Comparison of ENCODE assay signal across 1 cellular context in the genomic region with DNA sequence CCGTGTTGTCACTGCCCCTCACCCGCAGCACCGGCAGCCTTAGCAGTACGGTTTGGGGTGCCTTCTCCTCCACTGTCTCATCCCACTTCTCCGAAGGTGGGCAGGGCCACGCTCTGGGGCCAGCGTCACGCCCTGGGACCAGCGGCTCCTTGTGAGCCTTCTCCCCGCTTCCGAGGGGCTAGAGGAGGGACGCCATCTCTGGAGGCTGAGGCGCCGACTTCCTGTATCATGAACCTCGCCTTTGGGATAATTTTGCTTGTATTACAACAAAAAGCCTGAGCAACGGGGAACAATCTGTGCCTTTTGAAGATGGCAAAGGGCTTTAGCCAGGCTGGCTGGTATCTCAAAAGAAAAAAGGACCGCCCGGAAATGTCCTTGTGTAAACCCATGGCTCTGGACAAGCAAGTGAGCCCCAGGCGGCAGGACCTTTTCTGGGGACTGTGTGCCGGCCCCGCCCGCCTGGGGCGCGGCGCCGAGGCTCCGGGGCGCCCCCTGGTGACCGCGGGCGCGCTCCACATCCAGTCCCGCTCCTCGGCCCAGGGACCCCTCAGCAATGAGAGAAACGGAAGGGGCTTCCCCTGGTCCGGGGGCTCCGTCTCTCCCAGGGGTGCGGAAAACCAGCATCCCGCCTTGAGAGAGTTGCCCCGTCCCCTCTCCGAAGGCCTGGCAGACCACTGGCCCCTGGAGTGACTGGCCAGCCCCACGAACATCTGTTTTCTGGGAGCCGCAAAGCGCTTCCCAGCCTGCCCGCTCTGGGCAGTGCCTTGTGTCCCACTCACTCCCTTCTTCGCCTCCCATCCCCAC.
TF ChIP-seq lines count a peak whose summit lies in the region.

No MANE protein-coding gene starts in this region.

TF ChIP-seq in GM12878, 131 proteins besides CTCF, POLR2A, EP300 and RAD21 (continues in another document):
- 0 out of 2 replicates have a peak, but pooled peaks have one; percentile 24 for TF ChIP-seq TCF3 (IDR thresholded peaks at IDR 0.05; ENCODE audit: borderline replicate concordance, insufficient read depth, low read depth, low read length)
- TF ChIP-seq JUNB (IDR thresholded peaks at IDR 0.05): no peak
- no peak for TF ChIP-seq POLR2AphosphoS5 (IDR thresholded peaks at IDR 0.05; ENCODE audit: low read length)
- TF ChIP-seq IRF3 (IDR thresholded peaks at IDR 0.05): no peak
- TF ChIP-seq SMC3 (IDR thresholded peaks at IDR 0.05; ENCODE audit: borderline replicate concordance, low read length): peak; percentile 89
- TF ChIP-seq POU2F2 (IDR thresholded peaks at IDR 0.05; ENCODE audit: borderline replicate concordance, low read depth, low read length): peak; percentile 10; the same call in 1 of the 3 replicates
- 0 out of 2 replicates have a peak, but pooled peaks have one; percentile 70 for TF ChIP-seq CBX5 (IDR thresholded peaks at IDR 0.05; ENCODE audit: low read depth)
- peak; percentile 88 for TF ChIP-seq SMARCA5 (IDR thresholded peaks at IDR 0.05)
- TF ChIP-seq RFX5 (IDR thresholded peaks at IDR 0.05; ENCODE audit: low read depth, low read length): no peak
- no peak for TF ChIP-seq MYB (IDR thresholded peaks at IDR 0.05; ENCODE audit: borderline replicate concordance, low read depth, low read length)
- no peak for TF ChIP-seq MEF2A (IDR thresholded peaks at IDR 0.05; ENCODE audit: insufficient read depth, low read depth, low read length)
- no peak for TF ChIP-seq ZNF217 (IDR thresholded peaks at IDR 0.05)
- TF ChIP-seq MTA2 (IDR thresholded peaks at IDR 0.05; ENCODE audit: low read depth): no peak
- no peak for TF ChIP-seq CHD1 (IDR thresholded peaks at IDR 0.05; ENCODE audit: low read depth, low read length)
- TF ChIP-seq, protein P1, sequence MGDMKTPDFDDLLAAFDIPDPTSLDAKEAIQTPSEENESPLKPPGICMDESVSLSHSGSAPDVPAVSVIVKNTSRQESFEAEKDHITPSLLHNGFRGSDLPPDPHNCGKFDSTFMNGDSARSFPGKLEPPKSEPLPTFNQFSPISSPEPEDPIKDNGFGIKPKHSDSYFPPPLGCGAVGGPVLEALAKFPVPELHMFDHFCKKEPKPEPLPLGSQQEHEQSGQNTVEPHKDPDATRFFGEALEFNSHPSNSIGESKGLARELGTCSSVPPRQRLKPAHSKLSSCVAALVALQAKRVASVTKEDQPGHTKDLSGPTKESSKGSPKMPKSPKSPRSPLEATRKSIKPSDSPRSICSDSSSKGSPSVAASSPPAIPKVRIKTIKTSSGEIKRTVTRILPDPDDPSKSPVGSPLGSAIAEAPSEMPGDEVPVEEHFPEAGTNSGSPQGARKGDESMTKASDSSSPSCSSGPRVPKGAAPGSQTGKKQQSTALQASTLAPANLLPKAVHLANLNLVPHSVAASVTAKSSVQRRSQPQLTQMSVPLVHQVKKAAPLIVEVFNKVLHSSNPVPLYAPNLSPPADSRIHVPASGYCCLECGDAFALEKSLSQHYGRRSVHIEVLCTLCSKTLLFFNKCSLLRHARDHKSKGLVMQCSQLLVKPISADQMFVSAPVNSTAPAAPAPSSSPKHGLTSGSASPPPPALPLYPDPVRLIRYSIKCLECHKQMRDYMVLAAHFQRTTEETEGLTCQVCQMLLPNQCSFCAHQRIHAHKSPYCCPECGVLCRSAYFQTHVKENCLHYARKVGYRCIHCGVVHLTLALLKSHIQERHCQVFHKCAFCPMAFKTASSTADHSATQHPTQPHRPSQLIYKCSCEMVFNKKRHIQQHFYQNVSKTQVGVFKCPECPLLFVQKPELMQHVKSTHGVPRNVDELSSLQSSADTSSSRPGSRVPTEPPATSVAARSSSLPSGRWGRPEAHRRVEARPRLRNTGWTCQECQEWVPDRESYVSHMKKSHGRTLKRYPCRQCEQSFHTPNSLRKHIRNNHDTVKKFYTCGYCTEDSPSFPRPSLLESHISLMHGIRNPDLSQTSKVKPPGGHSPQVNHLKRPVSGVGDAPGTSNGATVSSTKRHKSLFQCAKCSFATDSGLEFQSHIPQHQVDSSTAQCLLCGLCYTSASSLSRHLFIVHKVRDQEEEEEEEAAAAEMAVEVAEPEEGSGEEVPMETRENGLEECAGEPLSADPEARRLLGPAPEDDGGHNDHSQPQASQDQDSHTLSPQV (IDR thresholded peaks at IDR 0.05): 0 out of 2 replicates have a peak, but pooled peaks have one; percentile 49
- peak; percentile 44; the same call in 1 of the 2 replicates for TF ChIP-seq E2F4 (IDR thresholded peaks at IDR 0.05; ENCODE audit: low read depth, low read length)
- peak in 1 of 2 experiments; percentile 42; a peak in 1 of 4 replicates for TF ChIP-seq BHLHE40 (IDR thresholded peaks at IDR 0.05; ENCODE audit: borderline replicate concordance in 1 of 2, low read depth in 2 of 2, low read length in 1 of 2)
- no peak for TF ChIP-seq CREB1 (IDR thresholded peaks at IDR 0.05; ENCODE audit: low read depth)
- no peak for TF ChIP-seq KAT2A (conservative IDR thresholded peaks at IDR 0.05; ENCODE audit: control insufficient read depth, low read depth, low read length)
- TF ChIP-seq RBBP5 (conservative IDR thresholded peaks at IDR 0.05): no peak
- no peak; the same call in none of the 2 replicates for TF ChIP-seq IKZF1 (conservative IDR thresholded peaks at IDR 0.05)
- TF ChIP-seq, protein P2, sequence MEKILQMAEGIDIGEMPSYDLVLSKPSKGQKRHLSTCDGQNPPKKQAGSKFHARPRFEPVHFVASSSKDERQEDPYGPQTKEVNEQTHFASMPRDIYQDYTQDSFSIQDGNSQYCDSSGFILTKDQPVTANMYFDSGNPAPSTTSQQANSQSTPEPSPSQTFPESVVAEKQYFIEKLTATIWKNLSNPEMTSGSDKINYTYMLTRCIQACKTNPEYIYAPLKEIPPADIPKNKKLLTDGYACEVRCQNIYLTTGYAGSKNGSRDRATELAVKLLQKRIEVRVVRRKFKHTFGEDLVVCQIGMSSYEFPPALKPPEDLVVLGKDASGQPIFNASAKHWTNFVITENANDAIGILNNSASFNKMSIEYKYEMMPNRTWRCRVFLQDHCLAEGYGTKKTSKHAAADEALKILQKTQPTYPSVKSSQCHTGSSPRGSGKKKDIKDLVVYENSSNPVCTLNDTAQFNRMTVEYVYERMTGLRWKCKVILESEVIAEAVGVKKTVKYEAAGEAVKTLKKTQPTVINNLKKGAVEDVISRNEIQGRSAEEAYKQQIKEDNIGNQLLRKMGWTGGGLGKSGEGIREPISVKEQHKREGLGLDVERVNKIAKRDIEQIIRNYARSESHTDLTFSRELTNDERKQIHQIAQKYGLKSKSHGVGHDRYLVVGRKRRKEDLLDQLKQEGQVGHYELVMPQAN (conservative IDR thresholded peaks at IDR 0.05): 0 out of 2 replicates have a peak, but pooled peaks have one; percentile 43
- no peak for TF ChIP-seq PAX8 (IDR thresholded peaks at IDR 0.05)
- peak; percentile 21 for TF ChIP-seq RELA (IDR thresholded peaks at IDR 0.05; ENCODE audit: borderline replicate concordance, partially characterized antibody)
- TF ChIP-seq ELK1 (IDR thresholded peaks at IDR 0.05; ENCODE audit: low read depth, low read length): no peak; the same call in 1 of the 2 replicates
- no peak for TF ChIP-seq SREBF2 (IDR thresholded peaks at IDR 0.05; ENCODE audit: low read length)
- TF ChIP-seq CEBPZ (IDR thresholded peaks at IDR 0.05; ENCODE audit: low read depth, low read length): no peak
- no peak for TF ChIP-seq BCL3 (IDR thresholded peaks at IDR 0.05; ENCODE audit: borderline replicate concordance, insufficient read depth, low read depth, low read length, poor library complexity, severe bottlenecking)
- TF ChIP-seq RB1 (IDR thresholded peaks at IDR 0.05; ENCODE audit: borderline replicate concordance): peak; percentile 59; the same call in 1 of the 2 replicates
- no peak for TF ChIP-seq ATF3 (IDR thresholded peaks at IDR 0.05; ENCODE audit: borderline replicate concordance, extremely low read depth, low read depth, low read length)
- no peak for TF ChIP-seq KDM1A (IDR thresholded peaks at IDR 0.05; ENCODE audit: borderline replicate concordance)
- TF ChIP-seq NRF1 (conservative IDR thresholded peaks at IDR 0.05; ENCODE audit: low read depth, low read length): no peak
- 0 out of 2 replicates have a peak, but pooled peaks have one; percentile 62 for TF ChIP-seq RCOR1 (conservative IDR thresholded peaks at IDR 0.05; ENCODE audit: low read depth, low read length)
- no peak for TF ChIP-seq EZH2 (IDR thresholded peaks at IDR 0.05; ENCODE audit: borderline replicate concordance, control insufficient read depth, low read depth, low read length)
- no peak for TF ChIP-seq SUPT20H (IDR thresholded peaks at IDR 0.05; ENCODE audit: borderline replicate concordance, control insufficient read depth, low read depth, low read length)
- TF ChIP-seq GABPA (IDR thresholded peaks at IDR 0.05; ENCODE audit: low read depth): no peak
- 0 out of 2 replicates have a peak, but pooled peaks have one; percentile 15 for TF ChIP-seq BRCA1 (IDR thresholded peaks at IDR 0.05; ENCODE audit: low read depth, low read length)
- TF ChIP-seq EED (IDR thresholded peaks at IDR 0.05; ENCODE audit: low read depth): peak; percentile 4; the same call in 1 of the 2 replicates
- no peak for TF ChIP-seq MYC (IDR thresholded peaks at IDR 0.05; ENCODE audit: insufficient read depth, insufficient read length, insufficient replicate concordance, low read length, severe bottlenecking)
- TF ChIP-seq MTA3 (IDR thresholded peaks at IDR 0.05; ENCODE audit: borderline replicate concordance, low read length): no peak
